Comparison of ENCODE assay signal across 1 cellular context in genomic region chr12:120680165-120680738, GRCh38.
TF ChIP-seq lines count a peak whose summit lies in the region.

No MANE protein-coding gene starts in this region.

TF ChIP-seq in GM12878, 131 proteins besides CTCF, POLR2A, EP300 and RAD21 (continues in another document):
- TF ChIP-seq NFYA (IDR thresholded peaks at IDR 0.05; ENCODE audit: borderline replicate concordance, low read depth, low read length) (no peak), HDAC6 (IDR thresholded peaks at IDR 0.05; ENCODE audit: unreplicated experiment) (no peak), ZNF592 (IDR thresholded peaks at IDR 0.05) (no peak), POLR2AphosphoS2 (IDR thresholded peaks at IDR 0.05; ENCODE audit: low read depth, low read length) (no peak), CHD2 (IDR thresholded peaks at IDR 0.05; ENCODE audit: borderline replicate concordance, low read depth, low read length) (0 out of 2 replicates have a peak, but pooled peaks have one; percentile 13), SUZ12 (IDR thresholded peaks at IDR 0.05; ENCODE audit: unreplicated experiment) (no peak), RUNX3 (IDR thresholded peaks at IDR 0.05; ENCODE audit: low read length) (peak; percentile 22; the same call in 1 of the 2 replicates), SREBF1 (IDR thresholded peaks at IDR 0.05; ENCODE audit: low read length) (no peak), SMC3 (IDR thresholded peaks at IDR 0.05; ENCODE audit: borderline replicate concordance, low read length) (no peak), SP1 (IDR thresholded peaks at IDR 0.05; ENCODE audit: low read depth, low read length) (no peak), KLF5 (IDR thresholded peaks at IDR 0.05; ENCODE audit: partially characterized antibody) (no peak), MXI1 (IDR thresholded peaks at IDR 0.05; ENCODE audit: low read depth, low read length) (no peak), ASH2L (IDR thresholded peaks at IDR 0.05; ENCODE audit: borderline replicate concordance, low read depth) (no peak), HDAC2 (IDR thresholded peaks at IDR 0.05) (no peak), CHD4 (IDR thresholded peaks at IDR 0.05) (no peak), NRF1 (conservative IDR thresholded peaks at IDR 0.05; ENCODE audit: low read depth, low read length) (no peak), CBX5 (IDR thresholded peaks at IDR 0.05; ENCODE audit: low read depth) (no peak), YBX1 (IDR thresholded peaks at IDR 0.05) (no peak), SRF (IDR thresholded peaks at IDR 0.05; ENCODE audit: low read depth in 2 of 2, low read length in 2 of 2) (no peak), GABPA (IDR thresholded peaks at IDR 0.05; ENCODE audit: low read depth) (0 out of 2 replicates have a peak, but pooled peaks have one; percentile 32), KAT2A (conservative IDR thresholded peaks at IDR 0.05; ENCODE audit: control insufficient read depth, low read depth, low read length) (no peak), IRF4 (IDR thresholded peaks at IDR 0.05; ENCODE audit: low read depth, low read length) (no peak), CBFB (IDR thresholded peaks at IDR 0.05; ENCODE audit: low read depth) (no peak), EZH2 (IDR thresholded peaks at IDR 0.05; ENCODE audit: borderline replicate concordance, control insufficient read depth, low read depth, low read length) (no peak), EED (IDR thresholded peaks at IDR 0.05; ENCODE audit: low read depth) (peak; percentile 47; the same call in 1 of the 2 replicates), STAT1 (conservative IDR thresholded peaks at IDR 0.05) (no peak), IKZF1 (conservative IDR thresholded peaks at IDR 0.05) (peak; percentile 38; the same call in 1 of the 2 replicates), NBN (IDR thresholded peaks at IDR 0.05) (no peak), MTA3 (IDR thresholded peaks at IDR 0.05; ENCODE audit: borderline replicate concordance, low read length) (no peak), USF2 (IDR thresholded peaks at IDR 0.05; ENCODE audit: borderline replicate concordance, low read depth, low read length) (no peak), MYC (IDR thresholded peaks at IDR 0.05; ENCODE audit: insufficient read depth, insufficient read length, insufficient replicate concordance, low read length, severe bottlenecking) (no peak), RELB (IDR thresholded peaks at IDR 0.05; ENCODE audit: low read depth) (0 out of 2 replicates have a peak, but pooled peaks have one; percentile 17), IKZF2 (IDR thresholded peaks at IDR 0.05) (peak in 1 of 2 experiments; percentile 43; a peak in 2 of 4 replicates), CREM (IDR thresholded peaks at IDR 0.05; ENCODE audit: low read depth) (no peak), EGR1 (IDR thresholded peaks at IDR 0.05; ENCODE audit: borderline replicate concordance in 1 of 2, low read depth in 2 of 2, low read length in 2 of 2) (no peak), MEF2B (IDR thresholded peaks at IDR 0.05; ENCODE audit: partially characterized antibody, poor library complexity, severe bottlenecking) (no peak), NFIC (IDR thresholded peaks at IDR 0.05; ENCODE audit: low read depth, low read length) (no peak), POLR2AphosphoS5 (IDR thresholded peaks at IDR 0.05; ENCODE audit: low read length) (no peak), PBX3 (IDR thresholded peaks at IDR 0.05; ENCODE audit: insufficient replicate concordance, low read depth, low read length) (no peak), MLLT1 (IDR thresholded peaks at IDR 0.05) (no peak), E2F4 (IDR thresholded peaks at IDR 0.05; ENCODE audit: low read depth, low read length) (no peak), IRF5 (IDR thresholded peaks at IDR 0.05; ENCODE audit: borderline replicate concordance) (no peak), SKIL (IDR thresholded peaks at IDR 0.05; ENCODE audit: low read depth, poor library complexity, severe bottlenecking) (no peak), RB1 (IDR thresholded peaks at IDR 0.05; ENCODE audit: borderline replicate concordance) (no peak), SPI1 (IDR thresholded peaks at IDR 0.05; ENCODE audit: borderline replicate concordance, insufficient read depth, low read depth, low read length) (peak; percentile 85), FOXK2 (IDR thresholded peaks at IDR 0.05) (no peak), NKRF (conservative IDR thresholded peaks at IDR 0.05) (no peak), SIN3A (IDR thresholded peaks at IDR 0.05; ENCODE audit: low read depth, low read length) (no peak), BHLHE40 (IDR thresholded peaks at IDR 0.05; ENCODE audit: borderline replicate concordance in 1 of 2, low read depth in 2 of 2, low read length in 1 of 2) (no peak), JUND (IDR thresholded peaks at IDR 0.05; ENCODE audit: low read depth, low read length) (no peak), WRNIP1 (IDR thresholded peaks at IDR 0.05; ENCODE audit: borderline replicate concordance, low read depth, low read length) (no peak), ZNF384 (IDR thresholded peaks at IDR 0.05; ENCODE audit: borderline replicate concordance, low read depth, low read length) (no peak), RFX5 (IDR thresholded peaks at IDR 0.05; ENCODE audit: low read depth, low read length) (no peak)
